18 cellular contexts compared by ENCODE assay signal in the genomic region with DNA sequence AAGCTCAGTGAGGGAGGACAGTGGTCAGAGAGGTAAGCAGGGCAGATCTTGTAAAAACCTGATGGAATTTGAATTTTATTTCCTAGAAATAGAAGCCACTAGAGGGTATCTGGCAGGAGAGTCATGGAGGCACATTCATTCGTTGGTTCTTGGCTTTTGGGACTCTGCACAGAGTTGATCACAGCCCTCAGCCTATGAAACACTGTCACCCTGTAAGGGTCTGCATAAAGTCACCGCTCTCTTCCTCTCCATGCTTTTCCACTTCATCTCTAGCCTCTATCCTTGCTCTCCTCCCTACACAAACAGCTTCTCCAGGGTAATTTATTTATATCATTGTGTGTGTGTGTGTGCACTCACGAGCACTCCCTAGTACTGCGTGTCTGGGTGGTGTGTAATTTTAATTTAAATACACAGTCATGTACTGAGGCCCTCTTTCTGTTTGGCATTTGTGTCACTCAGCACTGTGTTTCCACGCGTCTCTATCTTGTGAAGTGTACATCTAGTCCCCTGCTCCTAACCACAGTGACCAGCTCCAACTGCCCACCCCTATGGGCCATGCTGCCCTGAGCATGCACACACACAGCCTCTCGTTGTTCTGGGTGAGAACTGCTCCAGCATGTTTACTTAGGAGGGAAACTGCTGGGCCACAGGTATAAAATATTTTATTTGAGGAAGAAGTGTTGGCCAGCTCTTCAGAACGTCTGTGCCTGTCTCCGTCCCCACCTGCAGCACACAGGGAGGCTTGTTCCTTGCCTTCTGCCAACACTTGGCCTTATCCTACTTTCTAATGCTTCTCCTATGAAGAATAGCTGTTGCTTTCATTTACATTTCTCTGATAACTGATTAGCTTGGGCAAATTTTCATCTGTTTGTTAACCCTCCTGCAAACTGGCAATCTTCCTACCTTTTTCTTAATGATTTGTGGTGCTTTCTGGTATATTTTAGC. TPM values are rescaled to one million over a fixed set of nuclear protein-coding genes. Genes with fewer than 3 reads are reported as not detected.
DNase-seq lines count a peak whose midpoint lies in the region; ATAC-seq, FAIRE-seq and TF ChIP-seq lines count a peak whose summit lies in the region.
"Had no signal": no experiment of that assay in that cellular context is flagged by ENCODE, and none has a peak within 500 bp of the region (broad histone marks: within the 10 kb centered on the region; RNA-seq: fewer than 3 reads in every experiment).

No MANE protein-coding gene starts in this region.

- peak overlapping the region; percentile 47 for H3K4me3 Mint-ChIP-seq in glutamatergic neuron (ENCODE audit: unreplicated experiment)

- H3K36me3 Mint-ChIP-seq in glutamatergic neuron (ENCODE audit: unreplicated experiment): no peaks in the 10 kb centered on the region

- H3K27me3 Mint-ChIP-seq in glutamatergic neuron (ENCODE audit: unreplicated experiment): peaks cover 14% of the 10 kb centered on the region

- ATAC-seq in GM19455 (IDR thresholded peaks at IDR 0.05; ENCODE audit: unreplicated experiment): no peak
- ATAC-seq: activated naive CD4-positive, alpha-beta T cell treated with anti-CD3 and anti-CD28 coated beads, Interleukin-2, amount 50 U/mL, for 72 hours; foreskin keratinocyte had no signal

- peak overlapping the region; percentile 58 for H3K9ac ChIP-seq in NT2/D1 (ENCODE audit: insufficient read length, low read depth)

- H3K36me3 ChIP-seq in NT2/D1 (ENCODE audit: insufficient read depth, insufficient read length, low read length) (peaks cover 8% of the 10 kb centered on the region), ovary (no peaks in the 10 kb centered on the region)
- H3K36me3 ChIP-seq: brain microvascular endothelial cell had no signal

- intact Hi-C loops in ovary (cut with DNase I): loop anchor here in 2 of 4 donors (10.0 kb wide), 1 partner anchor 160 kb away; no protein-coding TSS in a partner anchor

- 77 to 80% (median 77%) methylated on average over 9 of the region's 9 CpGs for WGBS in ovary, 3 donors

- TF ChIP-seq EP300 in ovary (IDR thresholded peaks at IDR 0.05): no peak

- H3K9me3 ChIP-seq in NT2/D1 (ENCODE audit: insufficient read depth, low read length) (peaks cover 16% of the 10 kb centered on the region; the same call in 1 of the 2 replicates), ovary (no peaks in the 10 kb centered on the region)

- peaks cover 43% of the 10 kb centered on the region for H3K4me1 Mint-ChIP-seq in glutamatergic neuron (ENCODE audit: low read depth, unreplicated experiment)

- no peak overlapping the region for H3K27ac ChIP-seq in ovary
- H3K27ac ChIP-seq: brain microvascular endothelial cell, foreskin keratinocyte had no signal

- H3K4me3 ChIP-seq in NT2/D1 (ENCODE audit: insufficient read length, low read depth): no peak overlapping the region
- no peak overlapping the region for H3K4me3 ChIP-seq in ovary

- H3K27ac Mint-ChIP-seq in glutamatergic neuron (ENCODE audit: unreplicated experiment): no peak overlapping the region
- H3K27ac Mint-ChIP-seq: activated naive CD4-positive, alpha-beta T cell treated with anti-CD3 and anti-CD28 coated beads, Interleukin-2, amount 50 U/mL, for 72 hours had no signal

- TF ChIP-seq POLR2A in GM12892 (IDR thresholded peaks at IDR 0.05; ENCODE audit: low read depth, low read length) (no peak), ovary (IDR thresholded peaks at IDR 0.05) (no peak)

- peak; percentile 27 for FAIRE-seq in GM12892 (lab: Jason Lieb, UNC)
- FAIRE-seq: endothelial cell of umbilical vein had no signal

- TF ChIP-seq CTCF in glutamatergic neuron (IDR thresholded peaks at IDR 0.05; ENCODE audit: partially characterized antibody, unreplicated experiment) (no peak), ovary (IDR thresholded peaks at IDR 0.05) (no peak)

- DNase-seq in GM12892 (ENCODE audit: insufficient read length) (no peak), NT2/D1 (ENCODE audit: low read depth, low spot score) (no peak), glutamatergic neuron (no peak), ovary (peak in 3 of 5 donors; percentile 3 to 27 (median 8)), DMS 273 treated with DMSO at 0.1 percent for 48 hours (lab: John Stamatoyannopoulos, UW) (no peak), GM03348 (ENCODE audit: low spot score) (no peak)
- DNase-seq: activated CD4-positive, alpha-beta T cell treated with anti-CD3 and anti-CD28 coated beads, Interleukin-2, amount 50 U/mL, for 48 hours; activated T-cell treated with anti-CD3 and anti-CD28 coated beads for 4 hours; brain microvascular endothelial cell; cortex of kidney; foreskin keratinocyte; MV-4-11; NCI-H2029; NCI-H446; stimulated activated CD4-positive, alpha-beta T cell treated with anti-CD3 and anti-CD28 coated beads, Interleukin-2, amount 100 ng/mL, for 48 hours had no signal

- H3K4me1 ChIP-seq in NT2/D1 (ENCODE audit: insufficient read depth, insufficient read length) (peaks cover 46% of the 10 kb centered on the region), ovary (ENCODE audit: insufficient read depth) (peaks cover 28% of the 10 kb centered on the region)
- H3K4me1 ChIP-seq: foreskin keratinocyte had no signal

- peaks cover 13% of the 10 kb centered on the region for H3K9me3 Mint-ChIP-seq in glutamatergic neuron (ENCODE audit: unreplicated experiment)
- H3K9me3 Mint-ChIP-seq: activated naive CD4-positive, alpha-beta T cell treated with anti-CD3 and anti-CD28 coated beads, Interleukin-2, amount 50 U/mL, for 72 hours had no signal

- H3K27me3 ChIP-seq in NT2/D1 (ENCODE audit: insufficient read depth, insufficient read length) (peaks cover 31% of the 10 kb centered on the region), ovary (no peaks in the 10 kb centered on the region)
- H3K27me3 ChIP-seq: brain microvascular endothelial cell, foreskin keratinocyte had no signal

RNA-seq across cellular contexts. Expression of gene KCNQ1OT1, which starts 4.5 kb away (rescaled TPM):
- polyA plus RNA-seq in GM12892 (2012; ENCODE audit: missing spikeins): 0.53 TPM
- total RNA-seq in glutamatergic neuron (ENCODE audit: unreplicated experiment) (14.3 TPM), ovary (10 to 100 TPM in 1 of 7 donors, 1 to 10 TPM in 6; 3.9 to 11.5 (median 6.8) TPM)
- polyA plus RNA-seq in ovary: under 1 TPM; 0.43 to 0.52 TPM

Comparison
In these comparisons a context has a peak if more than half of its experiments do, and no peak if none do; other contexts are left out.
1. DNase-seq: peak in ovary (3 of 5); none in GM12892 (single experiment), NT2/D1 (single experiment), glutamatergic neuron (single experiment), DMS 273 treated with DMSO at 0.1 percent for 48 hours (single experiment) and GM03348 (single experiment).